ENCODE assay signal across 1 cellular context in genomic region chr4:40212674-40213504, GRCh38.
A peak's percentile ranks its signal among the peaks of the same experiment; 100 is the strongest.
TF ChIP-seq lines count a peak whose summit lies in the region.

No MANE protein-coding gene starts in this region.

TF ChIP-seq in K562, 482 proteins besides CTCF, POLR2A, EP300 and RAD21 (continued from another document and continues in another):
- TF ChIP-seq POLR3G (IDR thresholded peaks at IDR 0.05; ENCODE audit: extremely low read depth, insufficient read length, insufficient replicate concordance) (no peak), HES1 (IDR thresholded peaks at IDR 0.05; ENCODE audit: low read depth) (peak; percentile 84; the same call in 1 of the 2 replicates), SOX6 (IDR thresholded peaks at IDR 0.05) (peak; percentile 64; the same call in 1 of the 2 replicates), ZBTB34 (CRISPR knock-in tag; IDR thresholded peaks at IDR 0.05) (no peak), NCOA4 (IDR thresholded peaks at IDR 0.05; ENCODE audit: partially characterized antibody) (peak; percentile 5), ZSCAN32 (CRISPR knock-in tag; IDR thresholded peaks at IDR 0.05) (no peak), SMARCA4 (IDR thresholded peaks at IDR 0.05) (peak; percentile 34; the same call in 1 of the 2 replicates), MCM2 (IDR thresholded peaks at IDR 0.05; ENCODE audit: low read depth) (no peak), HEY1 (CRISPR knock-in tag; IDR thresholded peaks at IDR 0.05; ENCODE audit: borderline replicate concordance) (peak; percentile 27; the same call in 1 of the 2 replicates), SRSF1 (IDR thresholded peaks at IDR 0.05; ENCODE audit: low read depth, low read length) (no peak), RREB1 (CRISPR knock-in tag; IDR thresholded peaks at IDR 0.05) (peak; percentile 47; the same call in 1 of the 2 replicates), HIVEP1 (CRISPR knock-in tag; IDR thresholded peaks at IDR 0.05) (no peak), FOXP1 (CRISPR knock-in tag; IDR thresholded peaks at IDR 0.05) (no peak), JUND (IDR thresholded peaks at IDR 0.05; ENCODE audit: borderline replicate concordance, low read depth, low read length) (peak; percentile 79; the same call in 1 of the 2 replicates), JUND (tag; IDR thresholded peaks at IDR 0.05; ENCODE audit: borderline replicate concordance, low read depth, low read length) (peak; percentile 50; the same call in 1 of the 3 replicates), MYBL2 (IDR thresholded peaks at IDR 0.05; ENCODE audit: low read depth) (no peak), MYBL2 (CRISPR knock-in tag; IDR thresholded peaks at IDR 0.05; ENCODE audit: borderline replicate concordance) (no peak), TEAD4 (IDR thresholded peaks at IDR 0.05; ENCODE audit: low read length) (peak; percentile 16; the same call in 1 of the 2 replicates), TEAD4 (CRISPR knock-in tag; IDR thresholded peaks at IDR 0.05; ENCODE audit: borderline replicate concordance) (no peak), ETV5 (CRISPR knock-in tag; IDR thresholded peaks at IDR 0.05; ENCODE audit: low read depth) (no peak), ZEB2 (IDR thresholded peaks at IDR 0.05) (no peak), CTBP1 (IDR thresholded peaks at IDR 0.05; ENCODE audit: borderline replicate concordance) (peak; percentile 74; the same call in 1 of the 2 replicates), RCOR1 (IDR thresholded peaks at IDR 0.05; ENCODE audit: borderline replicate concordance in 1 of 2, low read depth in 2 of 2, low read length in 2 of 2) (0 out of 4 replicates have a peak, but pooled peaks of 1 of the 2 experiments have one; percentile 33), OTX1 (CRISPR knock-in tag; IDR thresholded peaks at IDR 0.05) (no peak), CEBPZ (IDR thresholded peaks at IDR 0.05; ENCODE audit: borderline replicate concordance, low read depth, low read length) (no peak), MTA3 (IDR thresholded peaks at IDR 0.05; ENCODE audit: borderline replicate concordance) (0 out of 2 replicates have a peak, but pooled peaks have one; percentile 21), MYNN (IDR thresholded peaks at IDR 0.05) (0 out of 2 replicates have a peak, but pooled peaks have one; percentile 18), MYNN (CRISPR knock-in tag; IDR thresholded peaks at IDR 0.05) (no peak), ARID2 (IDR thresholded peaks at IDR 0.05) (no peak), TFAP4 (CRISPR knock-in tag; IDR thresholded peaks at IDR 0.05; ENCODE audit: borderline replicate concordance) (peak; percentile 32; the same call in 1 of the 2 replicates), ZBTB8A (IDR thresholded peaks at IDR 0.05; ENCODE audit: partially characterized antibody) (no peak), CREB1 (IDR thresholded peaks at IDR 0.05) (no peak), CREB1 (CRISPR knock-in tag; IDR thresholded peaks at IDR 0.05) (no peak), SMARCC2 (IDR thresholded peaks at IDR 0.05; ENCODE audit: low read depth) (0 out of 2 replicates have a peak, but pooled peaks have one; percentile 44), GATAD2A (IDR thresholded peaks at IDR 0.05) (peak; percentile 63; the same call in 1 of the 2 replicates), LCOR (CRISPR knock-in tag; IDR thresholded peaks at IDR 0.05) (0 out of 2 replicates have a peak, but pooled peaks have one; percentile 46), DACH1 (IDR thresholded peaks at IDR 0.05; ENCODE audit: partially characterized antibody) (peak; percentile 35)
- TF ChIP-seq, protein P1, sequence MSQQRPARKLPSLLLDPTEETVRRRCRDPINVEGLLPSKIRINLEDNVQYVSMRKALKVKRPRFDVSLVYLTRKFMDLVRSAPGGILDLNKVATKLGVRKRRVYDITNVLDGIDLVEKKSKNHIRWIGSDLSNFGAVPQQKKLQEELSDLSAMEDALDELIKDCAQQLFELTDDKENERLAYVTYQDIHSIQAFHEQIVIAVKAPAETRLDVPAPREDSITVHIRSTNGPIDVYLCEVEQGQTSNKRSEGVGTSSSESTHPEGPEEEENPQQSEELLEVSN (IDR thresholded peaks at IDR 0.05; ENCODE audit: borderline replicate concordance in 1 of 2, extremely low read depth in 1 of 2, insufficient read depth in 1 of 2, insufficient read length in 1 of 2, low read depth in 1 of 2, low read length in 1 of 2, poor library complexity in 1 of 2, severe bottlenecking in 1 of 2) = no peak
- TF ChIP-seq, protein P2, sequence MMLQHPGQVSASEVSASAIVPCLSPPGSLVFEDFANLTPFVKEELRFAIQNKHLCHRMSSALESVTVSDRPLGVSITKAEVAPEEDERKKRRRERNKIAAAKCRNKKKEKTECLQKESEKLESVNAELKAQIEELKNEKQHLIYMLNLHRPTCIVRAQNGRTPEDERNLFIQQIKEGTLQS (IDR thresholded peaks at IDR 0.05) = peak; percentile 67; the same call in 1 of the 2 replicates
- TF ChIP-seq, protein P2 (CRISPR knock-in tag; conservative IDR thresholded peaks at IDR 0.05) = no peak
- TF ChIP-seq, protein P3, sequence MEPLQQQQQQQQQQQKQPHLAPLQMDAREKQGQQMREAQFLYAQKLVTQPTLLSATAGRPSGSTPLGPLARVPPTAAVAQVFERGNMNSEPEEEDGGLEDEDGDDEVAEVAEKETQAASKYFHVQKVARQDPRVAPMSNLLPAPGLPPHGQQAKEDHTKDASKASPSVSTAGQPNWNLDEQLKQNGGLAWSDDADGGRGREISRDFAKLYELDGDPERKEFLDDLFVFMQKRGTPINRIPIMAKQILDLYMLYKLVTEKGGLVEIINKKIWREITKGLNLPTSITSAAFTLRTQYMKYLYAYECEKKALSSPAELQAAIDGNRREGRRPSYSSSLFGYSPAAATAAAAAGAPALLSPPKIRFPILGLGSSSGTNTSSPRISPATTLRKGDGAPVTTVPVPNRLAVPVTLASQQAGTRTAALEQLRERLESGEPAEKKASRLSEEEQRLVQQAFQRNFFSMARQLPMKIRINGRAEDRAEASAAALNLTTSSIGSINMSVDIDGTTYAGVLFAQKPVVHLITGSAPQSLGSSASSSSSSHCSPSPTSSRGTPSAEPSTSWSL (CRISPR knock-in tag; IDR thresholded peaks at IDR 0.05; ENCODE audit: borderline replicate concordance) = no peak
- TF ChIP-seq, protein P4, sequence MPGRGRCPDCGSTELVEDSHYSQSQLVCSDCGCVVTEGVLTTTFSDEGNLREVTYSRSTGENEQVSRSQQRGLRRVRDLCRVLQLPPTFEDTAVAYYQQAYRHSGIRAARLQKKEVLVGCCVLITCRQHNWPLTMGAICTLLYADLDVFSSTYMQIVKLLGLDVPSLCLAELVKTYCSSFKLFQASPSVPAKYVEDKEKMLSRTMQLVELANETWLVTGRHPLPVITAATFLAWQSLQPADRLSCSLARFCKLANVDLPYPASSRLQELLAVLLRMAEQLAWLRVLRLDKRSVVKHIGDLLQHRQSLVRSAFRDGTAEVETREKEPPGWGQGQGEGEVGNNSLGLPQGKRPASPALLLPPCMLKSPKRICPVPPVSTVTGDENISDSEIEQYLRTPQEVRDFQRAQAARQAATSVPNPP (IDR thresholded peaks at IDR 0.05; ENCODE audit: borderline replicate concordance, insufficient read depth, insufficient read length) = no peak
- TF ChIP-seq, protein P5, sequence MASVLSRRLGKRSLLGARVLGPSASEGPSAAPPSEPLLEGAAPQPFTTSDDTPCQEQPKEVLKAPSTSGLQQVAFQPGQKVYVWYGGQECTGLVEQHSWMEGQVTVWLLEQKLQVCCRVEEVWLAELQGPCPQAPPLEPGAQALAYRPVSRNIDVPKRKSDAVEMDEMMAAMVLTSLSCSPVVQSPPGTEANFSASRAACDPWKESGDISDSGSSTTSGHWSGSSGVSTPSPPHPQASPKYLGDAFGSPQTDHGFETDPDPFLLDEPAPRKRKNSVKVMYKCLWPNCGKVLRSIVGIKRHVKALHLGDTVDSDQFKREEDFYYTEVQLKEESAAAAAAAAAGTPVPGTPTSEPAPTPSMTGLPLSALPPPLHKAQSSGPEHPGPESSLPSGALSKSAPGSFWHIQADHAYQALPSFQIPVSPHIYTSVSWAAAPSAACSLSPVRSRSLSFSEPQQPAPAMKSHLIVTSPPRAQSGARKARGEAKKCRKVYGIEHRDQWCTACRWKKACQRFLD (CRISPR knock-in tag; IDR thresholded peaks at IDR 0.05) = peak; percentile 26; the same call in 1 of the 2 replicates
